Comparison of ENCODE assay signal across 1 cellular context in the genomic region with DNA sequence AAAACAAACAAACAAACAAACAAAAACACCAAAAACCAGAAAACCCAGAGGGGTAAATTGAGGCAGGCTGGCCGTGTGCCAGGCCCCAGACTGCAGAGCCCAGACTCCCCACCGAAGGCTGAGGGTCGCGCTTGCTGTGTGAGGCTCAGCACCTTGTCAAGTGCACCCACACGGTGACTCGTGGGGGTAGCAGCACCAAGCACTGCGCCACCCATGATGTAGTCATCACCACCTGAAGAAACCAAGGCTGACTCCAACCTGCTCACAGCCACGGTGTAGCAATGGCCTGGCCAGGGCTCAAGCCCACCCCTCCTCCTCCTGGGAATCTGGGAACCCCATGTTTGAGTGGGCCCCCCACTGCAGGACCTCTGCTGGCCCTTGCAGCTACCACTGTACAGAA.
A peak's percentile ranks its signal among the peaks of the same experiment; 100 is the strongest.
TF ChIP-seq lines count a peak whose summit lies in the region.

No MANE protein-coding gene starts in this region.

TF ChIP-seq in HEK293, 187 proteins besides CTCF, POLR2A, EP300 and RAD21:
- TF ChIP-seq GLIS2 (tag by site-specific recombination; IDR thresholded peaks at IDR 0.05) (0 out of 2 replicates have a peak, but pooled peaks have one; percentile 10), SCRT2 (tag by site-specific recombination; IDR thresholded peaks at IDR 0.05) (peak; percentile 42; the same call in 1 of the 2 replicates), KLF1 (tag by site-specific recombination; IDR thresholded peaks at IDR 0.05) (peak; percentile 4; the same call in 1 of the 2 replicates)
- TF ChIP-seq, protein P1, sequence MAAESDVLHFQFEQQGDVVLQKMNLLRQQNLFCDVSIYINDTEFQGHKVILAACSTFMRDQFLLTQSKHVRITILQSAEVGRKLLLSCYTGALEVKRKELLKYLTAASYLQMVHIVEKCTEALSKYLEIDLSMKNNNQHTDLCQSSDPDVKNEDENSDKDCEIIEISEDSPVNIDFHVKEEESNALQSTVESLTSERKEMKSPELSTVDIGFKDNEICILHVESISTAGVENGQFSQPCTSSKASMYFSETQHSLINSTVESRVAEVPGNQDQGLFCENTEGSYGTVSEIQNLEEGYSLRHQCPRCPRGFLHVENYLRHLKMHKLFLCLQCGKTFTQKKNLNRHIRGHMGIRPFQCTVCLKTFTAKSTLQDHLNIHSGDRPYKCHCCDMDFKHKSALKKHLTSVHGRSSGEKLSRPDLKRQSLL (tag by site-specific recombination; IDR thresholded peaks at IDR 0.05), result no peak
- TF ChIP-seq, protein P2, sequence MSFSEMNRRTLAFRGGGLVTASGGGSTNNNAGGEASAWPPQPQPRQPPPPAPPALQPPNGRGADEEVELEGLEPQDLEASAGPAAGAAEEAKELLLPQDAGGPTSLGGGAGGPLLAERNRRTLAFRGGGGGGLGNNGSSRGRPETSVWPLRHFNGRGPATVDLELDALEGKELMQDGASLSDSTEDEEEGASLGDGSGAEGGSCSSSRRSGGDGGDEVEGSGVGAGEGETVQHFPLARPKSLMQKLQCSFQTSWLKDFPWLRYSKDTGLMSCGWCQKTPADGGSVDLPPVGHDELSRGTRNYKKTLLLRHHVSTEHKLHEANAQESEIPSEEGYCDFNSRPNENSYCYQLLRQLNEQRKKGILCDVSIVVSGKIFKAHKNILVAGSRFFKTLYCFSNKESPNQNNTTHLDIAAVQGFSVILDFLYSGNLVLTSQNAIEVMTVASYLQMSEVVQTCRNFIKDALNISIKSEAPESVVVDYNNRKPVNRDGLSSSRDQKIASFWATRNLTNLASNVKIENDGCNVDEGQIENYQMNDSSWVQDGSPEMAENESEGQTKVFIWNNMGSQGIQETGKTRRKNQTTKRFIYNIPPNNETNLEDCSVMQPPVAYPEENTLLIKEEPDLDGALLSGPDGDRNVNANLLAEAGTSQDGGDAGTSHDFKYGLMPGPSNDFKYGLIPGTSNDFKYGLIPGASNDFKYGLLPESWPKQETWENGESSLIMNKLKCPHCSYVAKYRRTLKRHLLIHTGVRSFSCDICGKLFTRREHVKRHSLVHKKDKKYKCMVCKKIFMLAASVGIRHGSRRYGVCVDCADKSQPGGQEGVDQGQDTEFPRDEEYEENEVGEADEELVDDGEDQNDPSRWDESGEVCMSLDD (tag by site-specific recombination; IDR thresholded peaks at IDR 0.05), result 0 out of 2 replicates have a peak, but pooled peaks have one; percentile 10
- TF ChIP-seq, protein P3, sequence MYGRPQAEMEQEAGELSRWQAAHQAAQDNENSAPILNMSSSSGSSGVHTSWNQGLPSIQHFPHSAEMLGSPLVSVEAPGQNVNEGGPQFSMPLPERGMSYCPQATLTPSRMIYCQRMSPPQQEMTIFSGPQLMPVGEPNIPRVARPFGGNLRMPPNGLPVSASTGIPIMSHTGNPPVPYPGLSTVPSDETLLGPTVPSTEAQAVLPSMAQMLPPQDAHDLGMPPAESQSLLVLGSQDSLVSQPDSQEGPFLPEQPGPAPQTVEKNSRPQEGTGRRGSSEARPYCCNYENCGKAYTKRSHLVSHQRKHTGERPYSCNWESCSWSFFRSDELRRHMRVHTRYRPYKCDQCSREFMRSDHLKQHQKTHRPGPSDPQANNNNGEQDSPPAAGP (tag by site-specific recombination; IDR thresholded peaks at IDR 0.05), result 0 out of 2 replicates have a peak, but pooled peaks have one; percentile 18
TF ChIP-seq in HEK293: peak in this region for 5.
